ENCODE assay signal across 11 cellular contexts in genomic region chr20:21182832-21183563, GRCh38. TPM values are rescaled to one million over a fixed set of nuclear protein-coding genes. Genes with fewer than 3 reads are reported as not detected.
DNase-seq lines count a peak whose midpoint lies in the region; ATAC-seq and TF ChIP-seq lines count a peak whose summit lies in the region.
"Had no signal": no experiment of that assay in that cellular context is flagged by ENCODE, and none has a peak within 500 bp of the region (broad histone marks: within the 10 kb centered on the region; RNA-seq: fewer than 3 reads in every experiment).

No MANE protein-coding gene starts in this region.

- peak overlapping the region; percentile 40 to 84 for H3K27ac ChIP-seq in breast epithelium
- peak overlapping the region in 1 of 2 donors; percentile 53 for H3K27ac ChIP-seq in left lung
- H3K27ac ChIP-seq: C4-2B had no signal

- CTCF ChIA-PET in activated CD4-positive, alpha-beta memory T cell treated with anti-CD3 and anti-CD28 coated beads for 36 hours (lab: Charles Lee) = interaction anchor here (1.1 kb wide), 1 partner anchor 34 kb away, joined by 3 read pairs; no protein-coding TSS in a partner anchor

- TF ChIP-seq CTCF in breast epithelium (IDR thresholded peaks at IDR 0.05) = no peak
- TF ChIP-seq CTCF in left lung (IDR thresholded peaks at IDR 0.05) = no peak

- H3K4me3 Mint-ChIP-seq in activated CD4-positive, alpha-beta memory T cell treated with anti-CD3 and anti-CD28 coated beads for 36 hours = no peak overlapping the region

- no peaks in the 10 kb centered on the region for H3K36me3 ChIP-seq in breast epithelium
- no peaks in the 10 kb centered on the region for H3K36me3 ChIP-seq in left lung

- in situ Hi-C loops in ACHN (cut with HindIII; ENCODE audit: low pct_ligation_motif_present, low pct_unique_long_range_greater_than_20kb, low sequenced_read_pairs) = no loop called here

- H3K27me3 ChIP-seq in breast epithelium (no peaks in the 10 kb centered on the region), left lung (no peaks in the 10 kb centered on the region)

- no peak overlapping the region for H3K4me3 ChIP-seq in breast epithelium
- no peak overlapping the region for H3K4me3 ChIP-seq in left lung

- peaks cover 4% of the 10 kb centered on the region for H3K4me1 Mint-ChIP-seq in activated CD4-positive, alpha-beta memory T cell treated with anti-CD3 and anti-CD28 coated beads for 36 hours (ENCODE audit: low read depth)

- ATAC-seq in left lung = peak; percentile 73

- H3K27ac Mint-ChIP-seq in activated CD4-positive, alpha-beta memory T cell treated with anti-CD3 and anti-CD28 coated beads for 36 hours = no peak overlapping the region

- no peaks in the 10 kb centered on the region for H3K9me3 ChIP-seq in breast epithelium
- H3K9me3 ChIP-seq in left lung = peaks cover 0 to 3% of the 10 kb centered on the region in 2 donors

- H3K4me1 ChIP-seq in breast epithelium (no peaks in the 10 kb centered on the region), left lung (no peaks in the 10 kb centered on the region)

- POLR2A ChIA-PET in activated CD4-positive, alpha-beta memory T cell treated with anti-CD3 and anti-CD28 coated beads for 36 hours (lab: Charles Lee) = no interaction called here

- peaks cover 13% of the 10 kb centered on the region for H3K36me3 Mint-ChIP-seq in activated CD4-positive, alpha-beta memory T cell treated with anti-CD3 and anti-CD28 coated beads for 36 hours

- H3K9me3 Mint-ChIP-seq in activated CD4-positive, alpha-beta memory T cell treated with anti-CD3 and anti-CD28 coated beads for 36 hours = no peaks in the 10 kb centered on the region

- intact Hi-C loops in breast epithelium (cut with DNase I; ENCODE audit: low total_unique reads) = no loop called here
- intact Hi-C loops in left lung (cut with DNase I) = no loop called here
- intact Hi-C loops in activated CD4-positive, alpha-beta memory T cell treated with anti-CD3 and anti-CD28 coated beads for 36 hours (cut with micrococcal nuclease) = no loop called here

- DNase-seq in ACHN (peak; percentile 84), M059J (ENCODE audit: low read depth) (peak; percentile 98), breast epithelium (ENCODE audit: low spot score in 2 of 2) (no peak), left lung (no peak), HK-2 (ENCODE audit: unreplicated experiment) (no peak), OCI-M1 (lab: John Stamatoyannopoulos, UW) (no peak)
- DNase-seq in stimulated activated CD4-positive, alpha-beta T cell treated with anti-CD3 and anti-CD28 coated beads, Interleukin-2, amount 100 ng/mL, for 24 hours = no peak
- no peak for DNase-seq in activated CD4-positive, alpha-beta memory T cell treated with anti-CD3 and anti-CD28 coated beads for 36 hours
- DNase-seq: activated CD4-positive, CD25-positive, alpha-beta regulatory T cell; NCI-H2107 had no signal

- no peak for TF ChIP-seq POLR2A in breast epithelium (IDR thresholded peaks at IDR 0.05)

- H3K27me3 Mint-ChIP-seq in activated CD4-positive, alpha-beta memory T cell treated with anti-CD3 and anti-CD28 coated beads for 36 hours = no peaks in the 10 kb centered on the region

RNA-seq across cellular contexts. Expression of gene KIZ, which starts 57.1 kb away (rescaled TPM):
- total RNA-seq in M059J (2014; rRNA removed; shearing (Covaris generic)) = 13.8 and 18.9 TPM in 2 replicates
- 10 to 100 TPM; 29.8 to 46.2 (median 45.9) TPM for total RNA-seq in breast epithelium
- total RNA-seq in left lung = 10 to 100 TPM; 10.4 to 20.5 TPM
- 10 to 100 TPM; 13.3 to 13.5 TPM for total RNA-seq in activated CD4-positive, alpha-beta memory T cell treated with anti-CD3 and anti-CD28 coated beads for 36 hours

Comparison
In these comparisons a context has a peak if more than half of its experiments do, and no peak if none do; other contexts are left out.
1. DNase-seq: peak in ACHN (single experiment) and M059J (single experiment); none in breast epithelium (0 of 2), left lung (0 of 2), HK-2 (single experiment), stimulated activated CD4-positive, alpha-beta T cell treated with anti-CD3 and anti-CD28 coated beads, Interleukin-2, amount 100 ng/mL, for 24 hours (0 of 2), OCI-M1 (single experiment) and activated CD4-positive, alpha-beta memory T cell treated with anti-CD3 and anti-CD28 coated beads for 36 hours (single experiment).